Comparison of ENCODE assay signal across 8 cellular contexts in the genomic region with DNA sequence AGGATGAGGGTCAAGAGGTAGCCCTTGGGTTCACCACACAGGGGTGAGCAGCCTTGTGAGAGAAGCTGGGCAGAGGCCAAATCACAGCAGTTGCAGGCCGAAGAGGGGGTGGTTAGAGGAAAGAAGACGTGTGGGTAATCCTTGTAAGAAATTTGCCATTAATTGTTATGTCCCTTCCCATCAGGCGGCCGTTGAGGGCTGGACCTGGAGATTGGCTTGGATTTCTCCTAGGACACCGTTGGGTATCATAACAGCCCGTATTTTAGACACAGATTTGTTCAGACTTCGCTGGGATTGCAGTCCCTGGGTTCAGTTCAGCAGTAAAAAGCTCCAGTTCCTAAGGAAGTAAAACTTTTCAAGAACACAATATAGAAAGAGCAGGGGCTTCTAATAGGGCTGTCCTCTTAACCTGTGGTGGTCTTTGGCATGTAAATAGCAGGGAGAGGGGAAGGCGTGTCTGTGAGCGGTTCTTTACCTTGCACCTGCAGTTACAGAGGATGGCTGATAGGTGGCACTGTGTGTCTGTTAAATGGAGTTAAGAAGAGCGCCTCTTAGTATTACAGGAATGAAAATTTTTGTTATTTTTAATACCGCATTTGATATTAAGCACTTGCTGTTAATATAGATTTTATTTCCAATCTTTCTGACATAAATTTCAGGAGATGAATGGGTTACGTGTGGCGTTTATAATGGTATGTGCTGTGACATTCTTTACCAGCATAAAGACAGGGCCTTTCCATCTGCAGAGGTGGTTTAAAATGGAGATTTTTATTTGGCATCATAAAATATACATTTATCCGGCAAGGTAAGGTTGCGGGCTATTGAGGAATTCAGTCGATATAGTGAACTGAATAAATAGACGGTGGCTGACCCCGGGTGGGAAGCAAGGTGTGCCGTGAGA.
DNase-seq lines count a peak whose midpoint lies in the region; ATAC-seq, FAIRE-seq and TF ChIP-seq lines count a peak whose summit lies in the region.
"Not testable (repeated sequence)": the region's sequence is repeated elsewhere in the genome, so short reads cannot be mapped to it uniquely, and the experiment has no call there.

No MANE protein-coding gene starts in this region.

- H3K27ac Mint-ChIP-seq in central memory CD8-positive, alpha-beta T cell (ENCODE audit: low read depth), result peak overlapping the region; percentile 25

- H3K4me3 ChIP-seq in A549, result not testable (repeated sequence)

- not testable (repeated sequence) for H3K9me3 ChIP-seq in A549

- CTCF ChIA-PET in A549 (lab: Yijun Ruan, JAX), result not testable (repeated sequence)

- 57% methylated on average over 19 of the region's 19 CpGs for WGBS in A549 (ENCODE audit: missing lambda C conversion rate)

- not testable (repeated sequence) for H3K4me1 ChIP-seq in A549

- FAIRE-seq in A549 (lab: Jason Lieb, UNC), result not testable (repeated sequence)

- DNase-seq in A549 (ENCODE audit: low read depth in 1 of 2, low spot score in 1 of 2), result peak in 1 of 2 experiments; percentile 31
- peak; percentile 10 for DNase-seq in NCI-H146 (lab: John Stamatoyannopoulos, UW)
- not testable (repeated sequence) for DNase-seq in central memory CD8-positive, alpha-beta T cell (ENCODE audit: low spot score in 2 of 2)
- DNase-seq in iPS DF 19.7 (ENCODE audit: low read depth, low spot score), result peak; percentile 2
- peak; percentile 11 for DNase-seq in pons (ENCODE audit: low spot score)

- TF ChIP-seq EP300 in A549 (IDR thresholded peaks at IDR 0.05), result not testable (repeated sequence)

- H3K4me1 Mint-ChIP-seq in central memory CD8-positive, alpha-beta T cell, result not testable (repeated sequence)

- not testable (repeated sequence) for H3K4me3 Mint-ChIP-seq in central memory CD8-positive, alpha-beta T cell

- H3K27ac ChIP-seq in A549, result not testable (repeated sequence)

- ATAC-seq in A549, result peak; percentile 78 to 88
- peak; percentile 74 for ATAC-seq in HG02678 (IDR thresholded peaks at IDR 0.05; ENCODE audit: unreplicated experiment)
- ATAC-seq in SK-N-SH treated with all-trans-retinoic acid at 6 μM for 48 hours, result peak; percentile 88
- ATAC-seq in central memory CD8-positive, alpha-beta T cell (replicated peaks; ENCODE audit: extremely low read depth, poor library complexity, severe bottlenecking), result not testable (repeated sequence)

- TF ChIP-seq POLR2A in A549 (IDR thresholded peaks at IDR 0.05; ENCODE audit: low read length), result not testable (repeated sequence)

- TF ChIP-seq CTCF in A549 (IDR thresholded peaks at IDR 0.05), result peak; percentile 49
- peak; percentile 57 for TF ChIP-seq CTCF in GM12872 (IDR thresholded peaks at IDR 0.05; ENCODE audit: insufficient read depth, low read depth, low read length)

- H3K4me2 ChIP-seq in A549, result not testable (repeated sequence)

- POLR2A ChIA-PET in A549 (lab: Yijun Ruan, JAX), result not testable (repeated sequence)

- H3K27me3 Mint-ChIP-seq in central memory CD8-positive, alpha-beta T cell, result not testable (repeated sequence)

- H3K36me3 Mint-ChIP-seq in central memory CD8-positive, alpha-beta T cell (ENCODE audit: insufficient read depth), result not testable (repeated sequence)

- peak; percentile 32 to 47; a peak in 4 of 5 replicates for TF ChIP-seq RAD21 in A549 (conservative IDR thresholded peaks at IDR 0.05 in 1 of 2, IDR thresholded peaks at IDR 0.05 in 1 of 2)

- not testable (repeated sequence) for H3K9me3 Mint-ChIP-seq in central memory CD8-positive, alpha-beta T cell
